In genomic region chr15:91258436-91258779, GRCh38 we compare ENCODE assay signal across 11 cellular contexts.
DNase-seq lines count a peak whose midpoint lies in the region; ATAC-seq, FAIRE-seq and TF ChIP-seq lines count a peak whose summit lies in the region.
"Had no signal": no experiment of that assay in that cellular context is flagged by ENCODE, and none has a peak within 500 bp of the region (broad histone marks: within the 10 kb centered on the region; RNA-seq: fewer than 3 reads in every experiment).

No MANE protein-coding gene starts in this region.

- no peak for TF ChIP-seq RAD21 in HCT116 (IDR thresholded peaks at IDR 0.05; ENCODE audit: low read depth)
- TF ChIP-seq RAD21 in HepG2 (CRISPR knock-in tag; IDR thresholded peaks at IDR 0.05) = no peak

- ATAC-seq in HCT116 = peak; percentile 77
- ATAC-seq in HepG2 = peak; percentile 91
- no peak for ATAC-seq in GM19023 (IDR thresholded peaks at IDR 0.05; ENCODE audit: unreplicated experiment)

- H3K9ac ChIP-seq in HCT116 (ENCODE audit: low read length) (no peak overlapping the region), HepG2 (ENCODE audit: insufficient read depth, low read depth, low read length) (no peak overlapping the region)

- RAD21 ChIA-PET in HCT116 (lab: Charles Lee; ENCODE audit: low non-redundant PET in 1 of 2, low total read pairs in 2 of 2, uncharacterized antibody in 2 of 2, unreplicated experiment in 2 of 2) = interaction anchor here in 1 of 2 experiments (1.1 kb wide), 1 partner anchor 10 kb away, joined by 3 read pairs; no protein-coding TSS in a partner anchor

- POLR2A ChIA-PET in HCT116 (lab: Charles Lee) (no interaction called here), HepG2 (lab: Yijun Ruan, JAX) (no interaction called here)

- H4K20me1 ChIP-seq in HCT116 (ENCODE audit: insufficient read depth) (no peaks in the 10 kb centered on the region), HepG2 (ENCODE audit: insufficient read depth, low read length) (no peaks in the 10 kb centered on the region)

- TF ChIP-seq POLR2A in HCT116 (IDR thresholded peaks at IDR 0.05; ENCODE audit: borderline replicate concordance, extremely low read depth, insufficient read depth, insufficient read length) (no peak), HepG2 (IDR thresholded peaks at IDR 0.05; ENCODE audit: insufficient read depth in 1 of 2, low read depth in 2 of 2, low read length in 2 of 2) (no peak)

- no peak overlapping the region for H3K27ac ChIP-seq in HCT116 (ENCODE audit: low read depth, low read length)
- H3K27ac ChIP-seq in HepG2 (ENCODE audit: extremely low read length, insufficient read depth, low read length) = no peak overlapping the region
- H3K27ac ChIP-seq: thyroid gland had no signal

- H3K9me3 ChIP-seq in HCT116 (ENCODE audit: control insufficient read depth in 1 of 2, insufficient read depth in 1 of 2, low read depth in 1 of 2, low read length in 2 of 2) (no peaks in the 10 kb centered on the region), HepG2 (ENCODE audit: low read length) (no peaks in the 10 kb centered on the region)
- H3K9me3 ChIP-seq: thyroid gland had no signal

- H3K4me3 ChIP-seq in HCT116 (replicated peaks in 1 of 2; ENCODE audit: low read depth in 1 of 2, low read length in 2 of 2) = no peak overlapping the region
- no peak overlapping the region for H3K4me3 ChIP-seq in HepG2 (replicated peaks in 1 of 3; ENCODE audit: insufficient read depth in 1 of 3, low read depth in 2 of 3, low read length in 3 of 3)
- H3K4me3 ChIP-seq: thyroid gland had no signal

- 37% methylated on average over 2 of the region's 6 CpGs for WGBS in HepG2 (ENCODE audit: low lambda C conversion rate)

- H3K4me1 ChIP-seq in HCT116 (ENCODE audit: control insufficient read depth in 1 of 2, insufficient read depth in 2 of 2, low read length in 2 of 2) (0 out of 4 replicates have a peak, but pooled peaks cover 0 to 4% of the 10 kb centered on the region in 2 experiments), HepG2 (ENCODE audit: insufficient read depth, low read length) (no peaks in the 10 kb centered on the region)

- BruUV-seq in HCT116 (replicated peaks; lab: Mats Ljungman, UMichigan) (no TSS peak), HepG2 (replicated peaks; lab: Mats Ljungman, UMichigan) (no TSS peak)

- peak in 2 of 3 experiments; percentile 19; a peak in 1 of 6 replicates for TF ChIP-seq CTCF in HCT116 (IDR thresholded peaks at IDR 0.05 in 2 of 3, conservative IDR thresholded peaks at IDR 0.05 in 1 of 3; ENCODE audit: borderline replicate concordance in 1 of 3, insufficient read depth in 1 of 3, low read depth in 2 of 3, low read length in 2 of 3)
- peak; percentile 15; the same call in 1 of the 2 replicates for TF ChIP-seq CTCF in HepG2 (CRISPR knock-in tag; IDR thresholded peaks at IDR 0.05)

- no peaks in the 10 kb centered on the region for H3K9me2 ChIP-seq in HCT116 (ENCODE audit: insufficient read depth)

- intact Hi-C loops in HCT116 (cut with micrococcal nuclease) = no loop called here
- intact Hi-C loops in HepG2 (cut with micrococcal nuclease; ENCODE audit: unreplicated experiment) = no loop called here

- no peak overlapping the region for H3K4me2 ChIP-seq in HCT116 (ENCODE audit: low read length)
- H3K4me2 ChIP-seq in HepG2 (ENCODE audit: low read depth, low read length) = no peak overlapping the region

- H3K79me2 ChIP-seq in HCT116 (ENCODE audit: insufficient read depth, low read length) (no peaks in the 10 kb centered on the region), HepG2 (ENCODE audit: insufficient read depth, low read length) (no peaks in the 10 kb centered on the region)

- H3K27me3 ChIP-seq in HCT116 (ENCODE audit: insufficient read depth, low read length) (peaks cover 5% of the 10 kb centered on the region; the same call in 1 of the 2 replicates), HepG2 (ENCODE audit: control insufficient read depth in 1 of 2, insufficient read depth in 2 of 2, low read length in 2 of 2) (peaks cover 0 to 13% of the 10 kb centered on the region in 2 experiments; a peak in 2 of 5 replicates)
- H3K27me3 ChIP-seq: thyroid gland had no signal

- in situ Hi-C loops in SK-MEL-5 (cut with HindIII; ENCODE audit: low pct_unique_long_range_greater_than_20kb, low sequenced_read_pairs) = no loop called here
- in situ Hi-C loops in HepG2 (cut with HindIII; ENCODE audit: extremely low pct_ligation_motif_present, low pct_unique_long_range_greater_than_20kb) = loop anchor here (25.0 kb wide), 1 partner anchor 321 kb away; the partner anchor contains the start of genes HDDC3 and UNC45A

- H2AFZ ChIP-seq in HCT116 (ENCODE audit: low read depth, low read length, poor library complexity, severe bottlenecking) (no peak overlapping the region), HepG2 (ENCODE audit: low read length) (no peak overlapping the region)

- FAIRE-seq in HepG2 (lab: Jason Lieb, UNC) = no peak

- CTCF ChIA-PET in HCT116 (lab: Charles Lee) = interaction anchor here (1.1 to 3.7 kb wide), 4 partner anchors 10 to 202 kb away, joined by 4 to 29 read pairs (median 6); no protein-coding TSS in a partner anchor
- CTCF ChIA-PET in HepG2 (lab: Yijun Ruan, JAX; ENCODE audit: low intra/inter-chr PET ratio, low total read pairs) = no interaction called here

- H3K36me3 ChIP-seq in HCT116 (ENCODE audit: control insufficient read depth in 1 of 2, insufficient read depth in 2 of 2, low read length in 2 of 2) (no peaks in the 10 kb centered on the region), HepG2 (replicated peaks in 1 of 2; ENCODE audit: control insufficient read depth in 1 of 2, insufficient read depth in 2 of 2, low read length in 2 of 2) (no peaks in the 10 kb centered on the region)
- H3K36me3 ChIP-seq: thyroid gland had no signal

- TF ChIP-seq EP300 in HepG2 (IDR thresholded peaks at IDR 0.05; ENCODE audit: low read depth in 2 of 2, low read length in 2 of 2) (no peak), HepG2 (CRISPR knock-in tag; IDR thresholded peaks at IDR 0.05; ENCODE audit: borderline replicate concordance) (no peak)

- peak; percentile 3 for DNase-seq in NCI-H510A treated with DMSO at 0.1 percent for 48 hours (lab: John Stamatoyannopoulos, UW)
- no peak for DNase-seq in NCI-H510A (lab: John Stamatoyannopoulos, UW)
- DNase-seq in HCT116 (ENCODE audit: low read depth, low spot score) = no peak
- peak; percentile 13 for DNase-seq in SK-MEL-5 (ENCODE audit: low read depth, low spot score)
- no peak for DNase-seq in HepG2 (ENCODE audit: low spot score)
- no peak for DNase-seq in NCI-H446 treated with DMSO at 0.1 percent for 48 hours (lab: John Stamatoyannopoulos, UW)
- no peak for DNase-seq in NCI-H1694 treated with DMSO at 0.1 percent for 48 hours (lab: John Stamatoyannopoulos, UW)
- DNase-seq: 8988T, T-helper 9 cell, thyroid gland had no signal

TF ChIP-seq in HCT116, 20 proteins besides CTCF, POLR2A, EP300 and RAD21 (continues in another document):
- no peak for TF ChIP-seq FOSL1 (IDR thresholded peaks at IDR 0.05; ENCODE audit: low read depth)
- TF ChIP-seq CEBPB (IDR thresholded peaks at IDR 0.05; ENCODE audit: low read depth) = no peak
- no peak for TF ChIP-seq MAX (IDR thresholded peaks at IDR 0.05)
- TF ChIP-seq SIN3A (IDR thresholded peaks at IDR 0.05; ENCODE audit: low read depth) = no peak
- no peak for TF ChIP-seq JUND (IDR thresholded peaks at IDR 0.05)
- no peak for TF ChIP-seq TCF7L2 (IDR thresholded peaks at IDR 0.05; ENCODE audit: borderline replicate concordance, extremely low read depth, insufficient read depth, insufficient read length)
- TF ChIP-seq EGR1 (IDR thresholded peaks at IDR 0.05; ENCODE audit: low read depth) = no peak
- TF ChIP-seq ELF1 (IDR thresholded peaks at IDR 0.05; ENCODE audit: borderline replicate concordance, low read depth) = no peak

TF ChIP-seq in HepG2, 621 proteins besides CTCF, POLR2A, EP300 and RAD21:
- TF ChIP-seq SALL2 (CRISPR knock-in tag; IDR thresholded peaks at IDR 0.05) = no peak

Comparison
In these comparisons a context has a peak if more than half of its experiments do, and no peak if none do; other contexts are left out.
1. DNase-seq: peak in NCI-H510A treated with DMSO at 0.1 percent for 48 hours (single experiment) and SK-MEL-5 (single experiment); none in NCI-H510A (single experiment), HCT116 (single experiment), HepG2 (single experiment), NCI-H446 treated with DMSO at 0.1 percent for 48 hours (single experiment) and NCI-H1694 treated with DMSO at 0.1 percent for 48 hours (single experiment).